ENCODE assay signal across 8 cellular contexts in genomic region chrX:24465524-24465850, GRCh38. TPM values are rescaled to one million over a fixed set of nuclear protein-coding genes. Genes with fewer than 3 reads are reported as not detected.
DNase-seq lines count a peak whose midpoint lies in the region; ATAC-seq, FAIRE-seq and TF ChIP-seq lines count a peak whose summit lies in the region.

No MANE protein-coding gene starts in this region.

- H2BK120ac ChIP-seq in mesendoderm (ENCODE audit: low read depth, low read length) = peak overlapping the region; percentile 62

- no peak overlapping the region for H4K8ac ChIP-seq in mesendoderm (ENCODE audit: low read depth, low read length)

- TF ChIP-seq RAD21 in GM12878 (IDR thresholded peaks at IDR 0.05; ENCODE audit: insufficient read depth, low read depth, low read length) = no peak

- SMC1A ChIA-PET in GM12878 (lab: Charles Lee; ENCODE audit: uncharacterized antibody, unreplicated experiment) = interaction anchor here (0.6 to 2.9 kb wide), 6 partner anchors 15 to 69 kb away, joined by 3 to 15 read pairs (median 4); no protein-coding TSS in a partner anchor

- no peaks in the 10 kb centered on the region for H4K20me1 ChIP-seq in GM12878 (ENCODE audit: control insufficient read depth, insufficient read depth)

- RAD21 ChIA-PET in GM12878 (lab: Charles Lee; ENCODE audit: unreplicated experiment) = interaction anchor here (0.9 to 2.9 kb wide), 3 partner anchors 33 to 69 kb away, joined by 3 to 12 read pairs (median 4); no protein-coding TSS in a partner anchor

- in situ Hi-C loops in GM12878 (cut with MboI) = no loop called here

- no peaks in the 10 kb centered on the region for H3K36me3 ChIP-seq in HUES64 (ENCODE audit: insufficient read depth, low read length)
- no peaks in the 10 kb centered on the region for H3K36me3 ChIP-seq in GM12878 (ENCODE audit: control insufficient read depth in 2 of 2, insufficient read depth in 2 of 2, low read length in 1 of 2)
- H3K36me3 ChIP-seq in mesendoderm (ENCODE audit: control insufficient read depth, insufficient read depth, low read length) = no peaks in the 10 kb centered on the region

- no peak overlapping the region for H2BK5ac ChIP-seq in mesendoderm (ENCODE audit: low read length)

- H3K56ac ChIP-seq in mesendoderm (ENCODE audit: low read length) = peak overlapping the region; percentile 88

- intact Hi-C loops in GM12878 (cut with micrococcal nuclease; ENCODE audit: unreplicated experiment) = loop anchor here (1.0 kb wide), 1 partner anchor 15 kb away; no protein-coding TSS in a partner anchor

- POLR2A ChIA-PET in GM12878 (lab: Charles Lee) = interaction anchor here (0.7 to 1.9 kb wide), 4 partner anchors 14 to 71 kb away, joined by 3 to 7 read pairs (median 5); no protein-coding TSS in a partner anchor

- H3K79me1 ChIP-seq in mesendoderm (ENCODE audit: low read length) = no peaks in the 10 kb centered on the region

- CTCF ChIA-PET in GM12878 (lab: Yijun Ruan, JAX) = no interaction called here

- H3K4ac ChIP-seq in mesendoderm (ENCODE audit: low read depth, low read length) = peak overlapping the region; percentile 31

- no peaks in the 10 kb centered on the region for H3K9me3 ChIP-seq in HUES64 (ENCODE audit: insufficient read depth, low read depth, low read length)
- H3K9me3 ChIP-seq in GM12878 (replicated peaks; ENCODE audit: control insufficient read depth, insufficient read depth, low read length) = no peaks in the 10 kb centered on the region

- no peak for TF ChIP-seq EP300 in GM12878 (IDR thresholded peaks at IDR 0.05; ENCODE audit: borderline replicate concordance in 1 of 2, control insufficient read depth in 1 of 2, low read depth in 2 of 2, low read length in 2 of 2)

- H3K18ac ChIP-seq in mesendoderm (ENCODE audit: low read length) = peak overlapping the region; percentile 80

- under 1% methylated on average over 27 of the region's 27 CpGs for WGBS in HUES64
- 19% methylated on average over 27 of the region's 27 CpGs for WGBS in GM12878 (ENCODE audit: insufficient coverage, insufficient replicate concordance, low lambda C conversion rate, missing lambda C conversion rate)
- WGBS in mesendoderm (ENCODE audit: extremely low coverage, insufficient coverage, low lambda C conversion rate) = no CpG with 5 or more reads among the region's 27 CpGs

- peak overlapping the region; percentile 84 for H3K9ac ChIP-seq in HUES64 (ENCODE audit: low read depth, low read length)
- peak overlapping the region; percentile 70 for H3K9ac ChIP-seq in GM12878 (ENCODE audit: control insufficient read depth, insufficient read depth, low read length)
- peak overlapping the region; percentile 72 for H3K9ac ChIP-seq in mesendoderm (ENCODE audit: low read length)

- no peak for TF ChIP-seq POLR2A in GM12878 (IDR thresholded peaks at IDR 0.05; ENCODE audit: low read depth, low read length)

- H3K4me1 ChIP-seq in HUES64 (ENCODE audit: insufficient read depth, low read length) (no peaks in the 10 kb centered on the region), GM12878 (ENCODE audit: control insufficient read depth, insufficient read depth, low read length) (peaks cover 6% of the 10 kb centered on the region; the same call in 1 of the 2 replicates), mesendoderm (ENCODE audit: control insufficient read depth, low read depth, low read length) (no peaks in the 10 kb centered on the region)

- peak overlapping the region; percentile 72 for H2AFZ ChIP-seq in GM12878 (ENCODE audit: control insufficient read depth, low read depth, low read length)

- H4K5ac ChIP-seq in mesendoderm (ENCODE audit: low read length) = no peak overlapping the region

- peak; percentile 13 for ATAC-seq in GM12878

- DNase-seq in NCI-H345 treated with DMSO at 0.1 percent for 48 hours (lab: John Stamatoyannopoulos, UW; ENCODE audit: unreplicated experiment) (peak; percentile 19), NCI-H345 (lab: John Stamatoyannopoulos, UW) (no peak), GM12878 (ENCODE audit: low read depth, low spot score) (no peak), mesendoderm (no peak), NCI-H1930 (lab: John Stamatoyannopoulos, UW) (no peak), NCI-H510A (lab: John Stamatoyannopoulos, UW) (no peak), NCI-H146 treated with DMSO at 0.1 percent for 48 hours (lab: John Stamatoyannopoulos, UW; ENCODE audit: unreplicated experiment) (no peak)

- H3K23ac ChIP-seq in mesendoderm (ENCODE audit: low read length) = no peak overlapping the region

- 0 out of 2 replicates have a peak overlapping the region, but pooled peaks have one; percentile 33 for H3K4me2 ChIP-seq in GM12878 (ENCODE audit: control insufficient read depth, insufficient read depth)
- H3K4me2 ChIP-seq in mesendoderm (ENCODE audit: low read length) = peak overlapping the region; percentile 27

- H3K79me2 ChIP-seq in GM12878 (ENCODE audit: control insufficient read depth, insufficient read depth, low read length) = peaks cover 30% of the 10 kb centered on the region
- H3K79me2 ChIP-seq in mesendoderm (ENCODE audit: control insufficient read depth, insufficient read depth, low read length) = no peaks in the 10 kb centered on the region

- no TSS peak for BruUV-seq in GM12878 (replicated peaks; lab: Mats Ljungman, UMichigan)

- no peak for TF ChIP-seq CTCF in GM12878 (IDR thresholded peaks at IDR 0.05 in 2 of 3, conservative IDR thresholded peaks at IDR 0.05 in 1 of 3; ENCODE audit: control insufficient read depth in 2 of 3, extremely low read depth in 1 of 3, insufficient read depth in 1 of 3, low read depth in 3 of 3, low read length in 3 of 3)

- H3K27ac ChIP-seq in HUES64 (ENCODE audit: low read depth, low read length) (peak overlapping the region; percentile 74; the same call in 1 of the 2 replicates), GM12878 (ENCODE audit: control insufficient read depth, insufficient read depth) (peak overlapping the region; percentile 63), mesendoderm (ENCODE audit: low read depth, low read length) (no peak overlapping the region)

- H3K4me3 ChIP-seq in HUES64 (ENCODE audit: low read length) = peak overlapping the region; percentile 84
- H3K4me3 ChIP-seq in GM12878 = peak overlapping the region; percentile 78
- peak overlapping the region; percentile 46 for H3K4me3 ChIP-seq in mesendoderm (ENCODE audit: low read length)

- no peak for FAIRE-seq in GM12878 (lab: Jason Lieb, UNC)

- no peak overlapping the region for H2AK5ac ChIP-seq in mesendoderm (ENCODE audit: low read length)

- no peak overlapping the region for H2BK15ac ChIP-seq in mesendoderm (replicated peaks; ENCODE audit: low read depth)

- H3K27me3 ChIP-seq in HUES64 (ENCODE audit: insufficient read depth, low read length) (no peaks in the 10 kb centered on the region), GM12878 (replicated peaks in 1 of 2; ENCODE audit: control insufficient read depth in 2 of 2, insufficient read depth in 2 of 2, low read length in 1 of 2) (no peaks in the 10 kb centered on the region), mesendoderm (ENCODE audit: insufficient read depth, low read length, poor library complexity) (no peaks in the 10 kb centered on the region)

TF ChIP-seq in GM12878, 131 proteins besides CTCF, POLR2A, EP300 and RAD21:
- TF ChIP-seq NFXL1 (IDR thresholded peaks at IDR 0.05; ENCODE audit: borderline replicate concordance) (no peak), RCOR1 (conservative IDR thresholded peaks at IDR 0.05; ENCODE audit: low read depth, low read length) (no peak), MTA2 (IDR thresholded peaks at IDR 0.05; ENCODE audit: low read depth) (no peak), ZNF384 (IDR thresholded peaks at IDR 0.05; ENCODE audit: borderline replicate concordance, low read depth, low read length) (no peak), YBX1 (IDR thresholded peaks at IDR 0.05) (no peak), SPI1 (IDR thresholded peaks at IDR 0.05; ENCODE audit: borderline replicate concordance, insufficient read depth, low read depth, low read length) (no peak), ZNF622 (IDR thresholded peaks at IDR 0.05) (no peak), FOXM1 (IDR thresholded peaks at IDR 0.05; ENCODE audit: low read depth, low read length) (no peak), RB1 (IDR thresholded peaks at IDR 0.05; ENCODE audit: borderline replicate concordance) (no peak)

RNA-seq across cellular contexts. Expression of gene PDK3, which starts 0.4 kb away (rescaled TPM):
- polyA plus RNA-seq in HUES64 (2013, experiment 1 of 2) = 11.6 TPM
- 12.9 TPM for polyA plus RNA-seq in HUES64 (2013, experiment 2 of 2)
- total RNA-seq in GM12878 (2013; cell fraction: nucleolus; rRNA removed) = 110 and 113 TPM in 2 replicates
- 21.9 and 24.8 TPM in 2 replicates for total RNA-seq in GM12878 (2014; rRNA removed)
- total RNA-seq in GM12878 (2014; rRNA removed; fragmentation: Illumina TruSeq; extraction: Trizol) = 22.0 and 22.7 TPM in 2 replicates
- total RNA-seq in GM12878 (2021) = 21.1 and 21.9 TPM in 2 replicates
- 12.1 TPM for polyA plus RNA-seq in GM12878 (2011; ENCODE audit: low read depth)
- polyA plus RNA-seq in GM12878 (2011; rRNA removed) = 54.6 and 70.5 TPM in 2 replicates
- 32.3 and 43.6 TPM in 2 replicates for polyA plus RNA-seq in GM12878 (2011; cell fraction: cytosol; rRNA removed)
- 20.0 and 22.2 TPM in 2 replicates for polyA plus RNA-seq in GM12878 (2011; cell fraction: nucleus; rRNA removed)
- 14.1 and 21.7 TPM in 2 replicates for polyA plus RNA-seq in GM12878 (2012)
- 20.4 and 23.8 TPM in 2 replicates for polyA plus RNA-seq in GM12878 (2014; fragmentation: Illumina TruSeq; extraction: Trizol)
- 1 to 10 TPM; 4.2 to 6.4 TPM for polyA plus RNA-seq in GM12878 (2014; fragmentation: Nextera tagmentation; extraction: Ambion mirVana)
- 15.9 and 17.8 TPM in 2 replicates for polyA plus RNA-seq in GM12878 (2014; rRNA removed)
- 10 to 100 TPM; 40.5 to 41.3 TPM for polyA plus RNA-seq in GM12878 (2016; fragmentation: Nextera tagmentation; extraction: Ambion mirVana)
- polyA minus RNA-seq in GM12878 (2011; rRNA and poly(A)+ RNA removed) = 78.1 and 97.3 TPM in 2 replicates
- polyA minus RNA-seq in GM12878 (2011; cell fraction: cytosol; rRNA and poly(A)+ RNA removed) = 23.9 and 28.0 TPM in 2 replicates
- 16.0 and 22.0 TPM in 2 replicates for polyA minus RNA-seq in GM12878 (2011; cell fraction: nucleus; rRNA and poly(A)+ RNA removed)
- 6.9 TPM for polyA plus RNA-seq in mesendoderm (2013, experiment 1 of 2)
- polyA plus RNA-seq in mesendoderm (2013, experiment 2 of 2) = 7.3 TPM
